Comparison of ENCODE assay signal across 1 cellular context in genomic region chr6:32642707-32643106, GRCh38.
TF ChIP-seq lines count a peak whose summit lies in the region.

No MANE protein-coding gene starts in this region.

TF ChIP-seq in GM12878, 131 proteins besides CTCF, POLR2A, EP300 and RAD21:
- TF ChIP-seq SPI1 (IDR thresholded peaks at IDR 0.05; ENCODE audit: borderline replicate concordance, insufficient read depth, low read depth, low read length): peak; percentile 34; the same call in 1 of the 2 replicates
- no peak for TF ChIP-seq RFX5 (IDR thresholded peaks at IDR 0.05; ENCODE audit: low read depth, low read length)
- peak; percentile 62 for TF ChIP-seq POLR2AphosphoS5 (IDR thresholded peaks at IDR 0.05; ENCODE audit: low read length)
- no peak for TF ChIP-seq CBFB (IDR thresholded peaks at IDR 0.05; ENCODE audit: low read depth)
- no peak for TF ChIP-seq MYB (IDR thresholded peaks at IDR 0.05; ENCODE audit: borderline replicate concordance, low read depth, low read length)
- no peak for TF ChIP-seq MEF2A (IDR thresholded peaks at IDR 0.05; ENCODE audit: insufficient read depth, low read depth, low read length)
- TF ChIP-seq ESRRA (IDR thresholded peaks at IDR 0.05; ENCODE audit: low read length): no peak
